ENCODE assay signal across 21 cellular contexts in the genomic region with DNA sequence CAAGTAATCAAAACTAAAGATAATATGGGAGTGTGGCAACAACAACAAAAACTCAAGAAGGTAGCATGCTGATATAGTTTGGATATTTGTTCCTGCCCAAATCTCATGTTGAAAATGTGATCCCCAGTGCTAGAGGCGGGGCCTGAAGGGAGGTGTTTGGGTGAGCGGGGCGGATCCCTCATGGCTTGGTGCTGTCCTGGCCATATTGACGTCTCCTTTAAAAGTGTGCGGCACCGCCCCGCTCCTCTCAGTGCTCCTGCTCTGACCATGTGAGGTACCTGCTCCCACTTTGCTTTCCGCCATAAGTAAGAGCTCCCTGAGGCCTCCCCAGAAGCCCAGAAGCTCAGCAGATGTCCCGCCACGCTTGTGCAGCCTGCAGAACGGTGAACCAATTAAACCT. TPM values are rescaled to one million over a fixed set of nuclear protein-coding genes. Genes with fewer than 3 reads are reported as not detected.
A peak's percentile ranks its signal among the peaks of the same experiment; 100 is the strongest.
DNase-seq lines count a peak whose midpoint lies in the region; ATAC-seq, FAIRE-seq and TF ChIP-seq lines count a peak whose summit lies in the region.
"Had no signal": no experiment of that assay in that cellular context is flagged by ENCODE, and none has a peak within 500 bp of the region (broad histone marks: within the 10 kb centered on the region; RNA-seq: fewer than 3 reads in every experiment).

No MANE protein-coding gene starts in this region.

- no peak overlapping the region for H3K27ac ChIP-seq in BLaER1 treated with 17β-estradiol and CSF1 and Interleukin-3, amounts not matched to agents 10 nM and 100 nM
- H3K27ac ChIP-seq in HCT116 (ENCODE audit: low read depth, low read length) (no peak overlapping the region), K562 (ENCODE audit: extremely low read depth, low read depth, low read length) (no peak overlapping the region), adrenal gland (no peak overlapping the region)
- H3K27ac ChIP-seq: GM23248, KMS-11, Peyer's patch had no signal

- H3K4me1 ChIP-seq in BLaER1 treated with 17β-estradiol and CSF1 and Interleukin-3, amounts not matched to agents 10 nM and 100 nM, result peaks cover 28 to 47% (median 41%) of the 10 kb centered on the region in 10 experiments
- H3K4me1 ChIP-seq in HCT116 (ENCODE audit: control insufficient read depth in 1 of 2, insufficient read depth in 2 of 2, low read length in 2 of 2) (no peaks in the 10 kb centered on the region), K562 (replicated peaks in 1 of 2; ENCODE audit: control insufficient read depth in 2 of 2, insufficient read depth in 2 of 2, low read length in 2 of 2) (peaks cover 0 to 9% of the 10 kb centered on the region in 2 experiments; a peak in 3 of 5 replicates), adrenal gland (replicated peaks in 1 of 2) (no peaks in the 10 kb centered on the region)
- H3K4me1 ChIP-seq: Peyer's patch had no signal

- DNase-seq in HCT116 (ENCODE audit: low read depth, low spot score) (no peak), NCI-H524 treated with DMSO at 0.1 percent for 48 hours (lab: John Stamatoyannopoulos, UW) (peak; percentile 86), K562 (ENCODE audit: extremely low read depth in 1 of 4, low spot score in 3 of 4) (peak; percentile 38 to 59 (median 48)), NCI-H187 treated with DMSO at 0.1 percent for 48 hours (lab: John Stamatoyannopoulos, UW) (no peak), adrenal gland (no peak)
- DNase-seq: C1 segment of cervical spinal cord, GM23248, HFFc6, MV-4-11, NCI-H1694 treated with DMSO at 0.1 percent for 48 hours, NCI-H526, Peyer's patch, SW 1271 had no signal

- TF ChIP-seq CTCF in HCT116 (IDR thresholded peaks at IDR 0.05 in 2 of 3, conservative IDR thresholded peaks at IDR 0.05 in 1 of 3; ENCODE audit: borderline replicate concordance in 1 of 3, insufficient read depth in 1 of 3, low read depth in 2 of 3, low read length in 2 of 3) (no peak), K562 (IDR thresholded peaks at IDR 0.05 in 2 of 3, conservative IDR thresholded peaks at IDR 0.05 in 1 of 3; ENCODE audit: insufficient read depth in 2 of 3, low read depth in 1 of 3, low read length in 3 of 3) (no peak), adrenal gland (IDR thresholded peaks at IDR 0.05) (no peak)

- H3K79me2 ChIP-seq in HCT116 (ENCODE audit: insufficient read depth, low read length) (peaks cover 35% of the 10 kb centered on the region), K562 (ENCODE audit: control insufficient read depth, insufficient read depth, low read length) (peaks cover 15% of the 10 kb centered on the region)

- TF ChIP-seq POLR2A in HCT116 (IDR thresholded peaks at IDR 0.05; ENCODE audit: borderline replicate concordance, extremely low read depth, insufficient read depth, insufficient read length), result no peak
- TF ChIP-seq POLR2A in K562 (conservative IDR thresholded peaks at IDR 0.05), result no peak
- TF ChIP-seq POLR2A in adrenal gland (IDR thresholded peaks at IDR 0.05), result no peak

- BruUV-seq in HCT116 (replicated peaks; lab: Mats Ljungman, UMichigan) (no TSS peak), K562 (replicated peaks; lab: Mats Ljungman, UMichigan) (no TSS peak)

- POLR2A ChIA-PET in HCT116 (lab: Charles Lee), result no interaction called here
- POLR2A ChIA-PET in K562 (lab: Yijun Ruan, JAX), result interaction anchor here (0.9 kb wide), 1 partner anchor 26 kb away, joined by 3 read pairs; a partner anchor contains a TSS

- H4K20me1 ChIP-seq in BLaER1 treated with 17β-estradiol and CSF1 and Interleukin-3, amounts not matched to agents 10 nM and 100 nM, result peaks cover 17 to 85% (median 74%) of the 10 kb centered on the region in 11 experiments; a peak in 21 of 22 replicates
- H4K20me1 ChIP-seq in HCT116 (ENCODE audit: insufficient read depth) (no peaks in the 10 kb centered on the region; the same call in 1 of the 2 replicates), K562 (replicated peaks; ENCODE audit: control insufficient read depth, insufficient read depth, low read length) (peaks cover 23% of the 10 kb centered on the region)

- H3K27me3 ChIP-seq in BLaER1 treated with 17β-estradiol and CSF1 and Interleukin-3, amounts not matched to agents 10 nM and 100 nM, result no peaks in the 10 kb centered on the region
- no peaks in the 10 kb centered on the region for H3K27me3 ChIP-seq in HCT116 (ENCODE audit: insufficient read depth, low read length)
- H3K27me3 ChIP-seq in K562 (ENCODE audit: control insufficient read depth in 2 of 2, insufficient read depth in 2 of 2, low read length in 2 of 2), result no peaks in the 10 kb centered on the region
- H3K27me3 ChIP-seq in adrenal gland, result no peaks in the 10 kb centered on the region
- H3K27me3 ChIP-seq: Peyer's patch had no signal

- 25% methylated on average over 11 of the region's 11 CpGs for WGBS in K562 (ENCODE audit: insufficient coverage, low coverage, missing lambda C conversion rate)
- 94 to 97% (median 97%) methylated on average over 11 of the region's 11 CpGs for WGBS in adrenal gland, 4 donors

- FAIRE-seq in K562 (lab: Jason Lieb, UNC), result peak; percentile 76
- FAIRE-seq: D721Med, GM12878, HepG2 had no signal

- no peaks in the 10 kb centered on the region for H3K9me1 ChIP-seq in K562 (ENCODE audit: control insufficient read depth, insufficient read depth, low read length)

- no peak overlapping the region for H2AFZ ChIP-seq in HCT116 (ENCODE audit: low read depth, low read length, poor library complexity, severe bottlenecking)
- H2AFZ ChIP-seq in K562 (ENCODE audit: low read depth, low read length), result no peak overlapping the region; the same call in 1 of the 2 replicates
- H2AFZ ChIP-seq: GM23248 had no signal

- peak; percentile 59; the same call in 1 of the 2 replicates for ATAC-seq in HCT116
- peak; percentile 99 for ATAC-seq in K562
- ATAC-seq in HG02678 (IDR thresholded peaks at IDR 0.05; ENCODE audit: unreplicated experiment), result no peak
- ATAC-seq in activated CD4-positive, CD25-positive, alpha-beta regulatory T cell treated with anti-CD3 and anti-CD28 coated beads, Interleukin-2, amount 50 U/mL, for 24 hours, result no peak
- ATAC-seq: GM12878, HepG2, Right ventricle myocardium inferior had no signal

- in situ Hi-C loops in K562 (cut with MboI), result no loop called here

- H3K4me2 ChIP-seq in BLaER1 treated with 17β-estradiol and CSF1 and Interleukin-3, amounts not matched to agents 10 nM and 100 nM, result peak overlapping the region; percentile 19 to 71 (median 50); a peak in 20 of 22 replicates
- H3K4me2 ChIP-seq in HCT116 (ENCODE audit: low read length) (no peak overlapping the region), K562 (ENCODE audit: insufficient read depth, low read length) (no peak overlapping the region; the same call in 1 of the 2 replicates)
- H3K4me2 ChIP-seq: KMS-11 had no signal

- intact Hi-C loops in HCT116 (cut with micrococcal nuclease) (no loop called here), K562 (cut with micrococcal nuclease) (no loop called here), adrenal gland (cut with DNase I) (no loop called here)

- peaks cover 11 to 29% (median 20%) of the 10 kb centered on the region in 11 experiments for H3K36me3 ChIP-seq in BLaER1 treated with 17β-estradiol and CSF1 and Interleukin-3, amounts not matched to agents 10 nM and 100 nM
- H3K36me3 ChIP-seq in HCT116 (ENCODE audit: control insufficient read depth in 1 of 2, insufficient read depth in 2 of 2, low read length in 2 of 2) (no peaks in the 10 kb centered on the region), K562 (ENCODE audit: control insufficient read depth, insufficient read depth, low read length) (peaks cover 3% of the 10 kb centered on the region; the same call in 1 of the 3 replicates), adrenal gland (replicated peaks in 1 of 2) (no peaks in the 10 kb centered on the region)

- RAD21 ChIA-PET in HCT116 (lab: Charles Lee; ENCODE audit: low non-redundant PET in 1 of 2, low total read pairs in 2 of 2, uncharacterized antibody in 2 of 2, unreplicated experiment in 2 of 2), result no interaction called here

- CTCF ChIA-PET in HCT116 (lab: Charles Lee), result no interaction called here
- CTCF ChIA-PET in K562 (lab: Yijun Ruan, JAX; ENCODE audit: low intra/inter-chr PET ratio), result interaction anchor here (0.7 kb wide), 1 partner anchor 38 kb away, joined by 3 read pairs; no protein-coding TSS in a partner anchor

- no peaks in the 10 kb centered on the region for H3K9me2 ChIP-seq in HCT116 (ENCODE audit: insufficient read depth)

- H3K9me3 ChIP-seq in BLaER1 treated with 17β-estradiol and CSF1 and Interleukin-3, amounts not matched to agents 10 nM and 100 nM (replicated peaks in 1 of 11), result peaks cover 11 to 17% (median 12%) of the 10 kb centered on the region in 11 experiments
- H3K9me3 ChIP-seq in HCT116 (ENCODE audit: control insufficient read depth in 1 of 2, insufficient read depth in 1 of 2, low read depth in 1 of 2, low read length in 2 of 2) (no peaks in the 10 kb centered on the region), K562 (replicated peaks; ENCODE audit: control insufficient read depth, insufficient read depth, low read depth, low read length) (no peaks in the 10 kb centered on the region), adrenal gland (replicated peaks in 1 of 3) (no peaks in the 10 kb centered on the region)
- H3K9me3 ChIP-seq: Peyer's patch had no signal

- no peak for TF ChIP-seq EP300 in K562 (IDR thresholded peaks at IDR 0.05; ENCODE audit: low read length)

- no peak overlapping the region for H3K9ac ChIP-seq in BLaER1 treated with 17β-estradiol and CSF1 and Interleukin-3, amounts not matched to agents 10 nM and 100 nM
- H3K9ac ChIP-seq in HCT116 (ENCODE audit: low read length), result no peak overlapping the region
- H3K9ac ChIP-seq in K562 (ENCODE audit: insufficient read depth in 1 of 2, low read depth in 2 of 2, low read length in 2 of 2), result peak overlapping the region in 1 of 2 experiments; percentile 69; a peak in 1 of 4 replicates
- H3K9ac ChIP-seq: GM23248, KMS-11 had no signal

- no peak for TF ChIP-seq RAD21 in HCT116 (IDR thresholded peaks at IDR 0.05; ENCODE audit: low read depth)
- no peak for TF ChIP-seq RAD21 in K562 (CRISPR knock-in tag; conservative IDR thresholded peaks at IDR 0.05 in 1 of 2, IDR thresholded peaks at IDR 0.05 in 1 of 2)

- H3K4me3 ChIP-seq in BLaER1 treated with 17β-estradiol and CSF1 and Interleukin-3, amounts not matched to agents 10 nM and 100 nM, result no peak overlapping the region
- H3K4me3 ChIP-seq in HCT116 (replicated peaks in 1 of 2; ENCODE audit: low read depth in 1 of 2, low read length in 2 of 2) (no peak overlapping the region), K562 (no peak overlapping the region), adrenal gland (no peak overlapping the region)
- H3K4me3 ChIP-seq: GM12878, GM23248, Peyer's patch had no signal

RNA-seq across cellular contexts. Expression of a gene that starts 25.6 kb away (rescaled TPM):
- 26.9 TPM for total RNA-seq in HCT116 (2021; ENCODE audit: unreplicated experiment)
- polyA plus RNA-seq in HCT116 (2012), result 37.6 and 37.8 TPM in 2 replicates
- 26.4 and 33.2 TPM in 2 replicates for total RNA-seq in K562 (2011; cell fraction: chromatin; rRNA removed; ENCODE audit: low replicate concordance)
- 24.2 and 24.8 TPM in 2 replicates for total RNA-seq in K562 (2011; cell fraction: nucleolus; rRNA removed)
- 25.0 and 27.9 TPM in 2 replicates for total RNA-seq in K562 (2011; cell fraction: nucleoplasm; rRNA removed)
- 27.2 and 35.8 TPM in 2 replicates for total RNA-seq in K562 (2014; rRNA removed)
- total RNA-seq in K562 (2014; rRNA removed; fragmentation: Illumina TruSeq; extraction: Trizol), result 24.0 and 25.2 TPM in 2 replicates
- total RNA-seq in K562 (2015; rRNA removed; fragmentation: Illumina TruSeq; extraction: Trizol), result 28.9 and 29.7 TPM in 2 replicates
- total RNA-seq in K562 (2021), result 36.1 and 38.5 TPM in 2 replicates
- 40.8 and 47.9 TPM in 2 replicates for polyA plus RNA-seq in K562 (2011; rRNA removed)
- polyA plus RNA-seq in K562 (2011; cell fraction: cytosol; rRNA removed), result 56.7 and 69.0 TPM in 2 replicates
- 21.8 and 22.7 TPM in 2 replicates for polyA plus RNA-seq in K562 (2011; cell fraction: nucleus; rRNA removed)
- polyA plus RNA-seq in K562 (2012), result 42.0 and 45.2 TPM in 2 replicates
- 43.1 and 44.5 TPM in 2 replicates for polyA plus RNA-seq in K562 (2014; fragmentation: Illumina TruSeq; extraction: Trizol)
- polyA plus RNA-seq in K562 (2014; fragmentation: Nextera tagmentation; extraction: Ambion mirVana), result 10 to 100 TPM; 73.3 to 91.0 TPM
- polyA plus RNA-seq in K562 (2014; rRNA removed), result 24.4 and 28.2 TPM in 2 replicates
- polyA minus RNA-seq in K562 (2011; rRNA and poly(A)+ RNA removed), result 51.5 and 71.0 TPM in 2 replicates
- polyA minus RNA-seq in K562 (2011; cell fraction: cytosol; rRNA and poly(A)+ RNA removed), result 19.9 and 29.0 TPM in 2 replicates
- polyA minus RNA-seq in K562 (2011; cell fraction: nucleus; rRNA and poly(A)+ RNA removed), result 16.2 and 22.0 TPM in 2 replicates
- total RNA-seq in adrenal gland, result 10 to 100 TPM; 13.9 to 37.4 (median 15.9) TPM
- 10 to 100 TPM; 12.2 to 22.6 (median 14.6) TPM for polyA plus RNA-seq in adrenal gland

Comparison
In these comparisons a context has a peak if more than half of its experiments do, and no peak if none do; other contexts are left out.
1. H3K4me2 ChIP-seq: peak in BLaER1 treated with 17β-estradiol and CSF1 and Interleukin-3, amounts not matched to agents 10 nM and 100 nM (11 of 11); none in HCT116 (single experiment) and K562 (single experiment).
2. ATAC-seq: peak in HCT116 (single experiment) and K562 (single experiment); none in HG02678 (single experiment) and activated CD4-positive, CD25-positive, alpha-beta regulatory T cell treated with anti-CD3 and anti-CD28 coated beads, Interleukin-2, amount 50 U/mL, for 24 hours (0 of 2).
3. DNase-seq: peak in NCI-H524 treated with DMSO at 0.1 percent for 48 hours (single experiment) and K562 (4 of 4); none in HCT116 (single experiment), NCI-H187 treated with DMSO at 0.1 percent for 48 hours (single experiment) and adrenal gland (0 of 7).